In the genomic region with DNA sequence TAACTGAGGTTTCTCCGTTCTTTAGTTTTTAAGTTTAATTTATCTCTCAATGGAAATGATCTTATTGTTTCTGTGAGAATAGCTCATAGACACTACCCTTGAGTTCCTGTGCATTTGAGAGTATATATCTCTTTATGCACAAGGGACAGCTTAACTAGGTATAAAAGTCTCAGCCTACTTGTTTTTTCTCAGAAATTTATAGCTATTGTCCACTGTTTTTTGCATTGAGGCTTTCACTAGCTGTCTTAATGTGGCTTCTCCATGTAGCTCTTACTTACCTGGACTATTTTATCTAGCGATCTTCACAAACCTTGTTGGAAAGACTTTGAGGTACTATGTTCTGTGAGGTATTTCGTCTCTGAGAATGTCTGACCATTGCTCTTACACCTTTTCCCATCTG, we compare ENCODE assay signal across 10 cellular contexts.
"Had no signal": no experiment of that assay in that cellular context is flagged by ENCODE, and none has a peak within 500 bp of the region (broad histone marks: within the 10 kb centered on the region; RNA-seq: fewer than 3 reads in every experiment).

No MANE protein-coding gene starts in this region.

- H3K9me3 ChIP-seq: HAP-1 had no signal

- FAIRE-seq: H1, H54 had no signal

- H3K27ac ChIP-seq: GM23248 had no signal

- ATAC-seq: GM23338, HCT116 had no signal

- H3K4me2 ChIP-seq: GM23338 had no signal

- H3K4me3 Mint-ChIP-seq: GM23338, H9 had no signal

- H3K4me3 ChIP-seq: GM23248, GM23338, HAP-1 had no signal

- H2AFZ ChIP-seq: GM23248, GM23338 had no signal

- H3K4me1 Mint-ChIP-seq: GM23338, H9 had no signal

- H3K9ac ChIP-seq: GM23248 had no signal

- DNase-seq: GM23248, GOT3, H7, H9, HCEC 1CT had no signal

- H3K36me3 ChIP-seq: HAP-1 had no signal

- H3K27ac Mint-ChIP-seq: GM23338, H9 had no signal

- H3K4me1 ChIP-seq: HAP-1 had no signal
